Comparison of ENCODE assay signal across 8 cellular contexts in the genomic region with DNA sequence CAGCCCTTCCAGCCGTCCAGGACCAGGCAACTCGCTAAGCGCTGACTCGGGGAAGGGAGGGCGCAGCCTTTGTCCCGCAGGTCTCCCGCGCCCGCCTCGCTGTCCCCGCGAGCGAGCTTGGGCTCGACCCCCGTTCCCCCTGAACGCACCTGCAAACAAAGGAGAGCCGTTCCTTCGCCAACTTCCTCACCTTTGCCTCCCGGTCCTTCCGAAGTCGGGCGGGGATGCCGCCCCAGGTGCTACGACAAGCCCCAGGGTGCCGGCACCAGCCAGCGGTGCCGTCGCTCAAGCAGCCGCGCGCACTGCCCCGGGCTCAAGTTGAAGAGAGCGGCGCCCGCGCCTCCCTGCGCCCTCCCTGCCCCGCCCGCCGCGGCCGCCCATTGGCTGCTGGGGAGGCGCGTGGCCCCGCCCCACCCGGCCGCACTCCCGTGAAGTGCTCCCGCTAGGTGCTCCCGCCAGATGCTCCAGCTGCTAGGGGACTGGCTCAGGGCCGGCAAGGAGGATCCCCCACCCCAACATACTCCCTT.
DNase-seq lines count a peak whose midpoint lies in the region; ATAC-seq and TF ChIP-seq lines count a peak whose summit lies in the region.

No MANE protein-coding gene starts in this region.

- H3K4me1 Mint-ChIP-seq in T-helper 1 cell treated with Interleukin-12 subunit alpha and Interleukin-12 subunit beta and Interleukin-4 antibody, amounts not matched to agents 30 μg/mL and 1 μg/mL, for 36 hours (ENCODE audit: low read depth), result peaks cover 11% of the 10 kb centered on the region

- dilution Hi-C loops in mammary epithelial cell (cut with HindIII; ENCODE audit: low sequenced_read_pairs), result no loop called here

- no TSS peak for BruUV-seq in mammary epithelial cell (replicated peaks; lab: Mats Ljungman, UMichigan)

- H3K9me3 ChIP-seq in mammary epithelial cell (replicated peaks; ENCODE audit: insufficient read depth, low read length), result no peaks in the 10 kb centered on the region

- peaks cover 60% of the 10 kb centered on the region for H3K27me3 Mint-ChIP-seq in T-helper 1 cell treated with Interleukin-12 subunit alpha and Interleukin-12 subunit beta and Interleukin-4 antibody, amounts not matched to agents 30 μg/mL and 1 μg/mL, for 36 hours (ENCODE audit: low read depth)

- no peak overlapping the region for H3K9ac ChIP-seq in KMS-11
- no peak overlapping the region for H3K9ac ChIP-seq in mammary epithelial cell (ENCODE audit: insufficient read depth, low read length)

- H3K79me2 ChIP-seq in KMS-11 (ENCODE audit: insufficient read depth, low read depth) (no peaks in the 10 kb centered on the region), mammary epithelial cell (ENCODE audit: insufficient read depth, low read length) (no peaks in the 10 kb centered on the region)

- CTCF ChIA-PET in mammary epithelial cell (lab: Charles Lee; ENCODE audit: low non-redundant PET), result no interaction called here

- no peak overlapping the region for H3K4me3 ChIP-seq in KMS-11 (IDR thresholded peaks at IDR 0.05; ENCODE audit: insufficient read depth, low read depth, low read length)
- H3K4me3 ChIP-seq in mammary epithelial cell (replicated peaks in 1 of 3; ENCODE audit: insufficient read depth in 1 of 3, low read depth in 2 of 3, low read length in 3 of 3), result peak overlapping the region in 2 of 3 experiments; percentile 38 to 44

- no peaks in the 10 kb centered on the region for H3K27me3 ChIP-seq in KMS-11 (ENCODE audit: insufficient read depth, low read depth)
- no peaks in the 10 kb centered on the region for H3K27me3 ChIP-seq in mammary epithelial cell (ENCODE audit: insufficient read depth, low read length)

- ATAC-seq in GM21526 (IDR thresholded peaks at IDR 0.05; ENCODE audit: low FRiP score, unreplicated experiment), result peak; percentile 87

- H3K4me1 ChIP-seq in KMS-11 (ENCODE audit: low read depth, poor library complexity, severe bottlenecking) (no peaks in the 10 kb centered on the region), mammary epithelial cell (ENCODE audit: insufficient read depth, low read length) (no peaks in the 10 kb centered on the region)

- no peaks in the 10 kb centered on the region for H3K9me3 Mint-ChIP-seq in T-helper 1 cell treated with Interleukin-12 subunit alpha and Interleukin-12 subunit beta and Interleukin-4 antibody, amounts not matched to agents 30 μg/mL and 1 μg/mL, for 36 hours

- no peaks in the 10 kb centered on the region for H3K36me3 ChIP-seq in KMS-11 (ENCODE audit: insufficient read depth)
- peaks cover 1% of the 10 kb centered on the region for H3K36me3 ChIP-seq in mammary epithelial cell (ENCODE audit: insufficient read depth, low read length)

- peak overlapping the region; percentile 21; the same call in 1 of the 2 replicates for H3K4me2 ChIP-seq in KMS-11
- H3K4me2 ChIP-seq in mammary epithelial cell (ENCODE audit: insufficient read depth, low read depth, low read length), result peak overlapping the region; percentile 92

- TF ChIP-seq CTCF in KMS-11 (conservative IDR thresholded peaks at IDR 0.05; ENCODE audit: low read depth, low read length) (no peak), mammary epithelial cell (conservative IDR thresholded peaks at IDR 0.05 in 1 of 2, IDR thresholded peaks at IDR 0.05 in 1 of 2; ENCODE audit: extremely low read depth in 1 of 2, insufficient read depth in 1 of 2, low read depth in 1 of 2, low read length in 2 of 2) (no peak)

- H3K27ac Mint-ChIP-seq in T-helper 1 cell treated with Interleukin-12 subunit alpha and Interleukin-12 subunit beta and Interleukin-4 antibody, amounts not matched to agents 30 μg/mL and 1 μg/mL, for 36 hours, result no peak overlapping the region

- peak overlapping the region; percentile 74 for H3K4me3 Mint-ChIP-seq in T-helper 1 cell treated with Interleukin-12 subunit alpha and Interleukin-12 subunit beta and Interleukin-4 antibody, amounts not matched to agents 30 μg/mL and 1 μg/mL, for 36 hours

- H4K20me1 ChIP-seq in KMS-11 (ENCODE audit: insufficient read depth), result no peaks in the 10 kb centered on the region
- H4K20me1 ChIP-seq in mammary epithelial cell (ENCODE audit: insufficient read depth, low read length), result no peaks in the 10 kb centered on the region

- no peaks in the 10 kb centered on the region for H3K36me3 Mint-ChIP-seq in T-helper 1 cell treated with Interleukin-12 subunit alpha and Interleukin-12 subunit beta and Interleukin-4 antibody, amounts not matched to agents 30 μg/mL and 1 μg/mL, for 36 hours (ENCODE audit: low read depth)

- DNase-seq in DMS53 (lab: John Stamatoyannopoulos, UW), result peak; percentile 95
- peak; percentile 20 for DNase-seq in mammary epithelial cell
- DNase-seq in iris pigment epithelial cell (ENCODE audit: low read depth), result peak; percentile 64
- peak; percentile 19 to 52 for DNase-seq in stimulated activated CD4-positive, alpha-beta T cell treated with anti-CD3 and anti-CD28 coated beads, Interleukin-15, amount 100 ng/mL, for 48 hours (ENCODE audit: low read depth in 2 of 2)
- no peak for DNase-seq in HuH-7 (ENCODE audit: low spot score)

- in situ Hi-C loops in mammary epithelial cell (cut with MboI; ENCODE audit: low sequenced_read_pairs in 2 of 2), result no loop called here

- H2AFZ ChIP-seq in KMS-11 (ENCODE audit: low read depth) (peak overlapping the region; percentile 41; the same call in 1 of the 2 replicates), mammary epithelial cell (ENCODE audit: low read depth, low read length) (peak overlapping the region; percentile 68)

- no CpG with 5 or more reads among the region's 51 CpGs for WGBS in mammary epithelial cell (ENCODE audit: low coverage, missing lambda C conversion rate)

- H3K27ac ChIP-seq in KMS-11 (no peak overlapping the region), mammary epithelial cell (ENCODE audit: insufficient read depth, low read depth, low read length) (no peak overlapping the region)

- intact Hi-C loops in mammary epithelial cell (cut with micrococcal nuclease), result no loop called here
